8 cellular contexts compared by ENCODE assay signal in genomic region chr6:89281779-89282246, GRCh38. TPM values are rescaled to one million over a fixed set of nuclear protein-coding genes. Genes with fewer than 3 reads are reported as not detected.
A peak's percentile ranks its signal among the peaks of the same experiment; 100 is the strongest.
DNase-seq lines count a peak whose midpoint lies in the region; ATAC-seq and TF ChIP-seq lines count a peak whose summit lies in the region.

No MANE protein-coding gene starts in this region.

- WGBS in esophagus muscularis mucosa: 67% methylated on average over 8 of the region's 10 CpGs

- CTCF ChIA-PET in HEK293T (lab: Yijun Ruan, JAX): interaction anchor here (0.7 to 1.5 kb wide), 4 partner anchors 16 to 124 kb away, joined by 3 to 5 read pairs (median 3); no protein-coding TSS in a partner anchor
- CTCF ChIA-PET in activated CD4-positive, alpha-beta memory T cell treated with anti-CD3 and anti-CD28 coated beads, Interleukin-2, amount 10 ng/mL, durations not matched to agents 7 days and 5 days (lab: Charles Lee): interaction anchor here (1.0 to 1.8 kb wide), 9 partner anchors 9 to 325 kb away, joined by 3 to 8 read pairs (median 3); no protein-coding TSS in a partner anchor

- no peak overlapping the region for H3K27ac Mint-ChIP-seq in activated CD4-positive, alpha-beta memory T cell treated with anti-CD3 and anti-CD28 coated beads, Interleukin-2, amount 10 ng/mL, durations not matched to agents 7 days and 5 days

- no peak overlapping the region for H3K4me3 Mint-ChIP-seq in activated CD4-positive, alpha-beta memory T cell treated with anti-CD3 and anti-CD28 coated beads, Interleukin-2, amount 10 ng/mL, durations not matched to agents 7 days and 5 days

- no peaks in the 10 kb centered on the region for H3K27me3 ChIP-seq in esophagus muscularis mucosa

- TF ChIP-seq POLR2A in esophagus muscularis mucosa (IDR thresholded peaks at IDR 0.05; ENCODE audit: low read depth): no peak

- intact Hi-C loops in esophagus muscularis mucosa (cut with DNase I): no loop called here

- H3K27me3 Mint-ChIP-seq in activated CD4-positive, alpha-beta memory T cell treated with anti-CD3 and anti-CD28 coated beads, Interleukin-2, amount 10 ng/mL, durations not matched to agents 7 days and 5 days: peaks cover 4% of the 10 kb centered on the region

- TF ChIP-seq CTCF in GM12874 (IDR thresholded peaks at IDR 0.05; ENCODE audit: insufficient read depth, low read depth, low read length): peak; percentile 90
- peak in 1 of 3 experiments; percentile 18 for TF ChIP-seq CTCF in esophagus muscularis mucosa (IDR thresholded peaks at IDR 0.05)

- POLR2A ChIA-PET in HEK293T (lab: Yijun Ruan, JAX): no interaction called here
- POLR2A ChIA-PET in activated CD4-positive, alpha-beta memory T cell treated with anti-CD3 and anti-CD28 coated beads, Interleukin-2, amount 10 ng/mL, durations not matched to agents 7 days and 5 days (lab: Charles Lee): no interaction called here

- no peaks in the 10 kb centered on the region for H3K4me1 ChIP-seq in esophagus muscularis mucosa

- no peak for TF ChIP-seq EP300 in esophagus muscularis mucosa (IDR thresholded peaks at IDR 0.05)

- H3K4me1 Mint-ChIP-seq in activated CD4-positive, alpha-beta memory T cell treated with anti-CD3 and anti-CD28 coated beads, Interleukin-2, amount 10 ng/mL, durations not matched to agents 7 days and 5 days: peaks cover 5% of the 10 kb centered on the region

- H3K36me3 ChIP-seq in esophagus muscularis mucosa: no peaks in the 10 kb centered on the region

- DNase-seq in 8988T (peak; percentile 76), HEK293T (ENCODE audit: extremely low spot score) (peak; percentile 86), M059J (ENCODE audit: low read depth) (peak; percentile 9), iPS DF 19.7 (ENCODE audit: low read depth, low spot score) (peak; percentile 75), esophagus muscularis mucosa (ENCODE audit: extremely low spot score) (no peak)
- DNase-seq in activated CD4-positive, alpha-beta memory T cell treated with anti-CD3 and anti-CD28 coated beads, Interleukin-2, amount 10 ng/mL, durations not matched to agents 7 days and 5 days: peak; percentile 70
- DNase-seq in stimulated activated naive CD8-positive, alpha-beta T cell treated with anti-CD3 and anti-CD28 coated beads, Interleukin-15, Interleukin-2, amounts not matched to agents 100 U/mL and 50 U/mL, for 24 hours: peak; percentile 49

- H3K36me3 Mint-ChIP-seq in activated CD4-positive, alpha-beta memory T cell treated with anti-CD3 and anti-CD28 coated beads, Interleukin-2, amount 10 ng/mL, durations not matched to agents 7 days and 5 days (ENCODE audit: low read depth): no peaks in the 10 kb centered on the region

- ATAC-seq in stimulated activated naive CD8-positive, alpha-beta T cell treated with anti-CD3 and anti-CD28 coated beads, Interleukin-15, Interleukin-2, amounts not matched to agents 100 U/mL and 50 U/mL, for 24 hours: peak; percentile 66

- no peaks in the 10 kb centered on the region for H3K9me3 ChIP-seq in esophagus muscularis mucosa

- no peak overlapping the region for H3K27ac ChIP-seq in esophagus muscularis mucosa (replicated peaks in 1 of 4)

- H3K4me3 ChIP-seq in esophagus muscularis mucosa: no peak overlapping the region

- H3K9me3 Mint-ChIP-seq in activated CD4-positive, alpha-beta memory T cell treated with anti-CD3 and anti-CD28 coated beads, Interleukin-2, amount 10 ng/mL, durations not matched to agents 7 days and 5 days: no peaks in the 10 kb centered on the region

TF ChIP-seq in HEK293T, 16 proteins besides CTCF, POLR2A, EP300 and RAD21:
- TF ChIP-seq PKNOX1 (IDR thresholded peaks at IDR 0.05) (peak; percentile 44; the same call in 1 of the 2 replicates), L3MBTL2 (conservative IDR thresholded peaks at IDR 0.05) (no peak), FOXA1 (IDR thresholded peaks at IDR 0.05) (no peak)
TF ChIP-seq in HEK293T: peak in this region for 1.

RNA-seq across cellular contexts. Expression of gene GABRR2, which starts 33.3 kb away (rescaled TPM):
- 0.25 TPM in 1 of 2 replicates, not detected in the other for total RNA-seq in M059J (2014; rRNA removed; shearing (Covaris generic))
- under 1 TPM; 0.70 to 0.78 TPM for total RNA-seq in activated CD4-positive, alpha-beta memory T cell treated with anti-CD3 and anti-CD28 coated beads, Interleukin-2, amount 10 ng/mL, durations not matched to agents 7 days and 5 days
- under 1 TPM in 3 of 4 donors, not detected in 1; 0.33 to 0.46 (median 0.45) TPM for total RNA-seq in esophagus muscularis mucosa
